ENCODE assay signal across 19 cellular contexts in genomic region chr20:63427206-63427605, GRCh38.
"Had no signal": no experiment of that assay in that cellular context is flagged by ENCODE, and none has a peak within 500 bp of the region (broad histone marks: within the 10 kb centered on the region; RNA-seq: fewer than 3 reads in every experiment).

No MANE protein-coding gene starts in this region.

- DNase-seq: stimulated activated CD4-positive, alpha-beta T cell treated with anti-CD3 and anti-CD28 coated beads, Interleukin-2, amount 100 ng/mL, for 48 hours; stimulated activated CD4-positive, alpha-beta T cell treated with anti-CD3 and anti-CD28 coated beads, Interleukin-4, amount 100 ng/mL, for 1 hour; stimulated activated CD4-positive, alpha-beta T cell treated with anti-CD3 and anti-CD28 coated beads, Interleukin-4, amount 100 ng/mL, for 24 hours; stimulated activated CD4-positive, alpha-beta T cell treated with anti-CD3 and anti-CD28 coated beads, Interleukin-4, amount 100 ng/mL, for 4 hours; stimulated activated CD8-positive, alpha-beta memory T cell treated with anti-CD3 and anti-CD28 coated beads, Interleukin-4, amount 100 ng/mL, for 48 hours; stimulated activated naive B cell treated with anti-CD40 and anti-IgM and Interleukin-4, amounts not matched to agents 10 μg/mL and 1 μg/mL and 100 μg/mL, for 72 hours; stimulated activated naive CD4-positive, alpha-beta T cell; stimulated activated naive CD4-positive, alpha-beta T cell treated with Interleukin-2 at 50 U/mL for 16 hours; stimulated activated naive CD8-positive, alpha-beta T cell treated with anti-CD3 and anti-CD28 coated beads, Interleukin-15, amount 100 ng/mL, for 72 hours; stimulated activated naive CD8-positive, alpha-beta T cell treated with anti-CD3 and anti-CD28 coated beads, Interleukin-15, Interleukin-2, amounts not matched to agents 100 U/mL and 50 U/mL, for 24 hours; stomach; substantia nigra; testis; thyroid gland; tibial artery; transverse colon; trophoblast cell; upper lobe of right lung; uterus had no signal
